In genomic region chr5:56766926-56767325, GRCh38 we compare ENCODE assay signal across 20 cellular contexts. TPM values are rescaled to one million over a fixed set of nuclear protein-coding genes. Genes with fewer than 3 reads are reported as not detected.
DNase-seq lines count a peak whose midpoint lies in the region; ATAC-seq, FAIRE-seq and TF ChIP-seq lines count a peak whose summit lies in the region.
"Had no signal": no experiment of that assay in that cellular context is flagged by ENCODE, and none has a peak within 500 bp of the region (broad histone marks: within the 10 kb centered on the region; RNA-seq: fewer than 3 reads in every experiment).

No MANE protein-coding gene starts in this region.

- peak; percentile 18; the same call in 1 of the 3 replicates for ATAC-seq in GM12878

- H4K20me1 ChIP-seq in BLaER1 (no peaks in the 10 kb centered on the region), OCI-LY1 (ENCODE audit: insufficient read depth, low read length) (no peaks in the 10 kb centered on the region), GM12878 (ENCODE audit: control insufficient read depth, insufficient read depth) (no peaks in the 10 kb centered on the region)

- TF ChIP-seq CTCF in OCI-LY1 (IDR thresholded peaks at IDR 0.05; ENCODE audit: low read length) (no peak), GM12878 (IDR thresholded peaks at IDR 0.05 in 2 of 3, conservative IDR thresholded peaks at IDR 0.05 in 1 of 3; ENCODE audit: control insufficient read depth in 2 of 3, extremely low read depth in 1 of 3, insufficient read depth in 1 of 3, low read depth in 3 of 3, low read length in 3 of 3) (no peak), spleen (IDR thresholded peaks at IDR 0.05 in 8 of 11, conservative IDR thresholded peaks at IDR 0.05 in 3 of 11) (no peak)

- H3K27me3 ChIP-seq in BLaER1 = no peaks in the 10 kb centered on the region
- H3K27me3 ChIP-seq in OCI-LY1 (ENCODE audit: insufficient read depth, low read length) = no peaks in the 10 kb centered on the region
- peaks cover 0 to 4% of the 10 kb centered on the region in 2 experiments; a peak in 2 of 4 replicates for H3K27me3 ChIP-seq in GM12878 (replicated peaks in 1 of 2; ENCODE audit: control insufficient read depth in 2 of 2, insufficient read depth in 2 of 2, low read length in 1 of 2)
- no peaks in the 10 kb centered on the region for H3K27me3 ChIP-seq in spleen (replicated peaks in 1 of 7)

- DNase-seq in GM12878 (ENCODE audit: low read depth, low spot score) (no peak), spleen (peak; percentile 71), HUDEP-2 (lab: John Stamatoyannopoulos, UW; ENCODE audit: unreplicated experiment in 76 of 76) (no peak), pons (ENCODE audit: low spot score) (no peak), caudate nucleus (lab: John Stamatoyannopoulos, UW) (no peak), mesenteric fat pad (ENCODE audit: low spot score) (no peak)
- DNase-seq: 8988T; Caco-2; CD4-positive, alpha-beta T cell; DMS79; GDM1; GM23248; HCEC 1CT; HFFc6 had no signal

- RAD21 ChIA-PET in GM12878 (lab: Charles Lee; ENCODE audit: unreplicated experiment) = interaction anchor here (1.2 kb wide), 1 partner anchor 494 kb away, joined by 3 read pairs; no protein-coding TSS in a partner anchor

- H3K36me3 ChIP-seq in BLaER1 (no peaks in the 10 kb centered on the region), OCI-LY1 (ENCODE audit: insufficient read depth, low read length) (no peaks in the 10 kb centered on the region), GM12878 (ENCODE audit: control insufficient read depth in 2 of 2, insufficient read depth in 2 of 2, low read length in 1 of 2) (no peaks in the 10 kb centered on the region), spleen (no peaks in the 10 kb centered on the region)

- no peak overlapping the region for H3K4me3 ChIP-seq in BLaER1
- H3K4me3 ChIP-seq in OCI-LY1 (ENCODE audit: low read depth, low read length, poor library complexity, severe bottlenecking) = no peak overlapping the region
- H3K4me3 ChIP-seq in GM12878 = no peak overlapping the region
- H3K4me3 ChIP-seq in spleen = no peak overlapping the region
- H3K4me3 ChIP-seq: GM23248 had no signal

- no peak for TF ChIP-seq EP300 in GM12878 (IDR thresholded peaks at IDR 0.05; ENCODE audit: borderline replicate concordance in 1 of 2, control insufficient read depth in 1 of 2, low read depth in 2 of 2, low read length in 2 of 2)

- SMC1A ChIA-PET in GM12878 (lab: Charles Lee; ENCODE audit: uncharacterized antibody, unreplicated experiment) = interaction anchor here (1.4 kb wide), 1 partner anchor 80 kb away, joined by 3 read pairs; no protein-coding TSS in a partner anchor

- peak overlapping the region; percentile 74 for H3K4me2 ChIP-seq in BLaER1
- H3K4me2 ChIP-seq in OCI-LY1 (ENCODE audit: low read length) = no peak overlapping the region
- H3K4me2 ChIP-seq in GM12878 (ENCODE audit: control insufficient read depth, insufficient read depth) = no peak overlapping the region
- H3K4me2 ChIP-seq: KMS-11 had no signal

- in situ Hi-C loops in GM12878 (cut with MboI) = no loop called here

- BruUV-seq in GM12878 (replicated peaks; lab: Mats Ljungman, UMichigan) = no TSS peak

- TF ChIP-seq POLR2A in GM12878 (IDR thresholded peaks at IDR 0.05; ENCODE audit: low read depth, low read length) (no peak), spleen (IDR thresholded peaks at IDR 0.05) (no peak)

- no peaks in the 10 kb centered on the region for H3K9me2 ChIP-seq in OCI-LY1 (ENCODE audit: low read depth, low read length)

- POLR2A ChIA-PET in GM12878 (lab: Charles Lee) = no interaction called here

- WGBS in GM12878 (ENCODE audit: insufficient coverage, insufficient replicate concordance, low lambda C conversion rate, missing lambda C conversion rate) = 13% methylated on average over 3 of the region's 3 CpGs
- 62 to 78% (median 62%) methylated on average over 3 of the region's 3 CpGs for WGBS in spleen, 5 donors

- H3K27ac ChIP-seq in BLaER1 (peak overlapping the region; percentile 47; the same call in 1 of the 2 replicates), OCI-LY1 (ENCODE audit: low read depth, low read length, poor library complexity, severe bottlenecking) (no peak overlapping the region), GM12878 (ENCODE audit: control insufficient read depth, insufficient read depth) (no peak overlapping the region), spleen (no peak overlapping the region), caudate nucleus (ENCODE audit: low read depth, low read length) (no peak overlapping the region)
- H3K27ac ChIP-seq: C4-2B, GM23248, KMS-11 had no signal

- FAIRE-seq in GM12878 (lab: Jason Lieb, UNC) = no peak
- FAIRE-seq: D721Med, H54 had no signal

- no peak for TF ChIP-seq RAD21 in GM12878 (IDR thresholded peaks at IDR 0.05; ENCODE audit: insufficient read depth, low read depth, low read length)

- H3F3A ChIP-seq in OCI-LY1 (ENCODE audit: insufficient read depth, low read length) = no peaks in the 10 kb centered on the region

- H3K4me1 ChIP-seq in BLaER1 = peaks cover 72% of the 10 kb centered on the region
- H3K4me1 ChIP-seq in OCI-LY1 (ENCODE audit: insufficient read depth, low read length, severe bottlenecking) = peaks cover 41% of the 10 kb centered on the region
- H3K4me1 ChIP-seq in GM12878 (ENCODE audit: control insufficient read depth, insufficient read depth, low read length) = no peaks in the 10 kb centered on the region
- H3K4me1 ChIP-seq in spleen = peaks cover 4 to 54% (median 19%) of the 10 kb centered on the region in 6 donors

- CTCF ChIA-PET in GM12878 (lab: Yijun Ruan, JAX) = interaction anchor here (1.0 kb wide), 1 partner anchor 8 kb away, joined by 3 read pairs; no protein-coding TSS in a partner anchor

- H2AFZ ChIP-seq in OCI-LY1 (ENCODE audit: low read length) = peak overlapping the region; percentile 73; the same call in 1 of the 2 replicates
- H2AFZ ChIP-seq in GM12878 (ENCODE audit: control insufficient read depth, low read depth, low read length) = no peak overlapping the region
- H2AFZ ChIP-seq: GM23248 had no signal

- no peak overlapping the region; the same call in 1 of the 2 replicates for H3K9ac ChIP-seq in BLaER1
- no peak overlapping the region for H3K9ac ChIP-seq in OCI-LY1 (ENCODE audit: low read length)
- no peak overlapping the region for H3K9ac ChIP-seq in GM12878 (ENCODE audit: control insufficient read depth, insufficient read depth, low read length)
- H3K9ac ChIP-seq: GM23248, KMS-11 had no signal

- intact Hi-C loops in GM12878 (cut with micrococcal nuclease; ENCODE audit: unreplicated experiment) = no loop called here
- intact Hi-C loops in spleen (cut with DNase I; ENCODE audit: low total_unique reads) = no loop called here

- no peaks in the 10 kb centered on the region for H3K79me2 ChIP-seq in OCI-LY1 (ENCODE audit: insufficient read depth, low read length)
- no peaks in the 10 kb centered on the region for H3K79me2 ChIP-seq in GM12878 (ENCODE audit: control insufficient read depth, insufficient read depth, low read length)

- H3K9me3 ChIP-seq in BLaER1 (peaks cover 12% of the 10 kb centered on the region), OCI-LY1 (ENCODE audit: low read length) (no peaks in the 10 kb centered on the region), GM12878 (replicated peaks; ENCODE audit: control insufficient read depth, insufficient read depth, low read length) (no peaks in the 10 kb centered on the region), spleen (no peaks in the 10 kb centered on the region)
- H3K9me3 ChIP-seq: Caco-2 had no signal

TF ChIP-seq in GM12878, 131 proteins besides CTCF, POLR2A, EP300 and RAD21 (continues in another document):
- TF ChIP-seq NKRF (conservative IDR thresholded peaks at IDR 0.05) (no peak), CBX5 (IDR thresholded peaks at IDR 0.05; ENCODE audit: low read depth) (no peak), BHLHE40 (IDR thresholded peaks at IDR 0.05; ENCODE audit: borderline replicate concordance in 1 of 2, low read depth in 2 of 2, low read length in 1 of 2) (no peak), BRCA1 (IDR thresholded peaks at IDR 0.05; ENCODE audit: low read depth, low read length) (no peak), RELA (IDR thresholded peaks at IDR 0.05; ENCODE audit: borderline replicate concordance, partially characterized antibody) (no peak), RCOR1 (conservative IDR thresholded peaks at IDR 0.05; ENCODE audit: low read depth, low read length) (no peak), NR2C2 (IDR thresholded peaks at IDR 0.05; ENCODE audit: borderline replicate concordance, control insufficient read depth, insufficient read length, low read depth) (no peak)

RNA-seq across cellular contexts. Expression of gene MAP3K1, which starts 48.4 kb away (rescaled TPM):
- 33.9 and 34.8 TPM in 2 replicates for total RNA-seq in GM12878 (2013; cell fraction: nucleolus; rRNA removed)
- total RNA-seq in GM12878 (2014; rRNA removed) (17.7 and 20.7 TPM in 2 replicates), GM12878 (2014; rRNA removed; fragmentation: Illumina TruSeq; extraction: Trizol) (19.0 and 19.7 TPM in 2 replicates), GM12878 (2021) (17.0 and 17.1 TPM in 2 replicates), spleen (10 to 100 TPM; 57.3 to 85.4 (median 73.6) TPM), mesenteric fat pad (16.5 TPM)
- polyA plus RNA-seq in GM12878 (2011; ENCODE audit: low read depth) = 2.0 TPM
- polyA plus RNA-seq in GM12878 (2011; rRNA removed) (24.6 and 30.8 TPM in 2 replicates), GM12878 (2014; fragmentation: Illumina TruSeq; extraction: Trizol) (13.0 and 15.1 TPM in 2 replicates), GM12878 (2014; fragmentation: Nextera tagmentation; extraction: Ambion mirVana) (10 to 100 TPM in 1 of 2 experiments, 1 to 10 TPM in 1; 7.5 to 12.1 TPM), GM12878 (2014; rRNA removed) (7.9 and 8.2 TPM in 2 replicates), GM12878 (2016; fragmentation: Nextera tagmentation; extraction: Ambion mirVana) (10 to 100 TPM in 1 of 2 experiments, 1 to 10 TPM in 1; 8.6 to 10.2 TPM), spleen (10 to 100 TPM; 24.7 to 35.4 (median 27.6) TPM)
- 9.9 and 11.9 TPM in 2 replicates for polyA plus RNA-seq in GM12878 (2011; cell fraction: cytosol; rRNA removed)
- 16.4 and 19.2 TPM in 2 replicates for polyA plus RNA-seq in GM12878 (2011; cell fraction: nucleus; rRNA removed)
- polyA plus RNA-seq in GM12878 (2012) = 3.7 and 4.8 TPM in 2 replicates
- polyA minus RNA-seq in GM12878 (2011; rRNA and poly(A)+ RNA removed) = 42.3 and 54.1 TPM in 2 replicates
- polyA minus RNA-seq in GM12878 (2011; cell fraction: cytosol; rRNA and poly(A)+ RNA removed) = 16.8 and 17.9 TPM in 2 replicates
- polyA minus RNA-seq in GM12878 (2011; cell fraction: nucleus; rRNA and poly(A)+ RNA removed) = 17.5 and 20.8 TPM in 2 replicates
